1 cellular context compared by ENCODE assay signal in genomic region chr2:239294571-239295054, GRCh38.
A peak's percentile ranks its signal among the peaks of the same experiment; 100 is the strongest.
TF ChIP-seq lines count a peak whose summit lies in the region.

No MANE protein-coding gene starts in this region.

TF ChIP-seq in K562, 482 proteins besides CTCF, POLR2A, EP300 and RAD21 (continued from another document and continues in another):
- TF ChIP-seq ZNF592 (IDR thresholded peaks at IDR 0.05) (peak; percentile 62), ATF4 (CRISPR knock-in tag; IDR thresholded peaks at IDR 0.05) (no peak), MCM5 (IDR thresholded peaks at IDR 0.05; ENCODE audit: low read depth) (no peak), NR2C1 (IDR thresholded peaks at IDR 0.05) (peak; percentile 43; the same call in 1 of the 2 replicates), NR2C1 (tag; IDR thresholded peaks at IDR 0.05) (peak; percentile 52; the same call in 1 of the 2 replicates), ZNF175 (CRISPR knock-in tag; IDR thresholded peaks at IDR 0.05; ENCODE audit: low read depth) (no peak), NELFE (IDR thresholded peaks at IDR 0.05; ENCODE audit: insufficient read depth, insufficient read length) (no peak), PHF20 (IDR thresholded peaks at IDR 0.05; ENCODE audit: partially characterized antibody) (peak; percentile 50), NCOA4 (IDR thresholded peaks at IDR 0.05; ENCODE audit: partially characterized antibody) (no peak), ZNF644 (tag; IDR thresholded peaks at IDR 0.05; ENCODE audit: low read depth) (no peak), U2AF2 (optimal IDR thresholded peaks at IDR 0.05; ENCODE audit: low read depth, low read length) (no peak), HDAC6 (IDR thresholded peaks at IDR 0.05; ENCODE audit: low read depth, low read length) (no peak), ZNF165 (CRISPR knock-in tag; IDR thresholded peaks at IDR 0.05; ENCODE audit: borderline replicate concordance) (no peak), ZNF316 (IDR thresholded peaks at IDR 0.05) (no peak), NFRKB (IDR thresholded peaks at IDR 0.05; ENCODE audit: low read depth) (no peak), CCAR2 (IDR thresholded peaks at IDR 0.05; ENCODE audit: low read depth, low read length) (no peak), SNRNP70 (optimal IDR thresholded peaks at IDR 0.05; ENCODE audit: low read depth, low read length) (no peak), TSC22D4 (tag; IDR thresholded peaks at IDR 0.05) (no peak), ATF2 (CRISPR knock-in tag; IDR thresholded peaks at IDR 0.05) (no peak), TBL1XR1 (IDR thresholded peaks at IDR 0.05; ENCODE audit: low read length in 2 of 2) (no peak), SIN3A (IDR thresholded peaks at IDR 0.05; ENCODE audit: borderline replicate concordance in 2 of 2, control insufficient read depth in 1 of 2, low read depth in 2 of 2, low read length in 2 of 2) (no peak), PHF21A (IDR thresholded peaks at IDR 0.05; ENCODE audit: borderline replicate concordance, low read depth) (peak; percentile 76; the same call in 1 of the 2 replicates), YY1 (IDR thresholded peaks at IDR 0.05; ENCODE audit: borderline replicate concordance in 1 of 3, control insufficient read depth in 1 of 3, extremely low read depth in 1 of 3, insufficient read depth in 3 of 3, insufficient read length in 1 of 3, insufficient replicate concordance in 2 of 3, low read depth in 1 of 3, low read length in 2 of 3) (no peak), ZC3H11A (IDR thresholded peaks at IDR 0.05; ENCODE audit: low read depth, low read length) (no peak), IRF9 (tag; IDR thresholded peaks at IDR 0.05) (no peak), ETV6 (IDR thresholded peaks at IDR 0.05; ENCODE audit: borderline replicate concordance in 1 of 2, low read depth in 2 of 2, low read length in 1 of 2) (no peak), ETV6 (CRISPR knock-in tag; IDR thresholded peaks at IDR 0.05; ENCODE audit: borderline replicate concordance) (no peak), EP400 (IDR thresholded peaks at IDR 0.05) (peak; percentile 40), CLOCK (CRISPR knock-in tag; IDR thresholded peaks at IDR 0.05; ENCODE audit: borderline replicate concordance) (no peak), RFX5 (IDR thresholded peaks at IDR 0.05; ENCODE audit: low read depth, low read length) (no peak), ZBTB12 (CRISPR knock-in tag; IDR thresholded peaks at IDR 0.05) (no peak), HNRNPH1 (optimal IDR thresholded peaks at IDR 0.05; ENCODE audit: low read depth, low read length) (no peak), RNF2 (IDR thresholded peaks at IDR 0.05) (peak; percentile 59; the same call in 1 of the 2 replicates), ZC3H4 (CRISPR knock-in tag; IDR thresholded peaks at IDR 0.05; ENCODE audit: borderline replicate concordance) (no peak), SMAD2 (IDR thresholded peaks at IDR 0.05; ENCODE audit: low read depth, low read length) (no peak), UBTF (IDR thresholded peaks at IDR 0.05; ENCODE audit: borderline replicate concordance in 1 of 2, low read depth in 2 of 2, low read length in 2 of 2) (0 out of 4 replicates have a peak, but pooled peaks of 1 of the 2 experiments have one; percentile 27), ZNF124 (CRISPR knock-in tag; IDR thresholded peaks at IDR 0.05) (no peak), MLLT1 (IDR thresholded peaks at IDR 0.05) (no peak), DACH1 (IDR thresholded peaks at IDR 0.05; ENCODE audit: partially characterized antibody) (peak; percentile 62), EHMT2 (IDR thresholded peaks at IDR 0.05) (no peak), TOE1 (IDR thresholded peaks at IDR 0.05; ENCODE audit: borderline replicate concordance) (0 out of 2 replicates have a peak, but pooled peaks have one; percentile 39), TOE1 (CRISPR knock-in tag; IDR thresholded peaks at IDR 0.05; ENCODE audit: borderline replicate concordance, low read depth) (no peak), ELF1 (tag; IDR thresholded peaks at IDR 0.05) (no peak), ZNF551 (CRISPR knock-in tag; IDR thresholded peaks at IDR 0.05) (no peak), DIDO1 (tag; IDR thresholded peaks at IDR 0.05; ENCODE audit: low read depth) (no peak), THRA (IDR thresholded peaks at IDR 0.05) (no peak)
